In the genomic region with DNA sequence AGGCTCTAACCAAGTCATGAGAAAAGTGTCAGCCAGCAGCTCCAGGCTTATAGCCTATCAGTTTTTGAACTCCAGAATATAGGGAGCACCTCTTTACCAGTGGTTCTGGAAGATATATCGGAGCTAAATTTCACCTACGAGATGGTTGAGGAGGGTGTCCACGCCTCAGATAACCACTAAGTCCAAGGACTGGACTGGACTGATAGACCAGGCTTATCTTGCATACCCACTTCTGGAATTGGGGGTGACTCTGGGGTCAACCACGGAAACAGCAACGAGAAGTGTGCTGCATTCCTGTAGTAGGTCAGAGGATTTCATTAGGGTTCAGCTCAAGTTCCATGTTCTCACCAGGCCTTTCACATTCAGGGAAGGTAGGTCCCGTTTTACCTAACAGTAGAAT, we compare ENCODE assay signal across 1 cellular context.
TF ChIP-seq lines count a peak whose summit lies in the region.

No MANE protein-coding gene starts in this region.

TF ChIP-seq in GM23338, 12 proteins besides CTCF, POLR2A, EP300 and RAD21:
- TF ChIP-seq, protein P1, sequence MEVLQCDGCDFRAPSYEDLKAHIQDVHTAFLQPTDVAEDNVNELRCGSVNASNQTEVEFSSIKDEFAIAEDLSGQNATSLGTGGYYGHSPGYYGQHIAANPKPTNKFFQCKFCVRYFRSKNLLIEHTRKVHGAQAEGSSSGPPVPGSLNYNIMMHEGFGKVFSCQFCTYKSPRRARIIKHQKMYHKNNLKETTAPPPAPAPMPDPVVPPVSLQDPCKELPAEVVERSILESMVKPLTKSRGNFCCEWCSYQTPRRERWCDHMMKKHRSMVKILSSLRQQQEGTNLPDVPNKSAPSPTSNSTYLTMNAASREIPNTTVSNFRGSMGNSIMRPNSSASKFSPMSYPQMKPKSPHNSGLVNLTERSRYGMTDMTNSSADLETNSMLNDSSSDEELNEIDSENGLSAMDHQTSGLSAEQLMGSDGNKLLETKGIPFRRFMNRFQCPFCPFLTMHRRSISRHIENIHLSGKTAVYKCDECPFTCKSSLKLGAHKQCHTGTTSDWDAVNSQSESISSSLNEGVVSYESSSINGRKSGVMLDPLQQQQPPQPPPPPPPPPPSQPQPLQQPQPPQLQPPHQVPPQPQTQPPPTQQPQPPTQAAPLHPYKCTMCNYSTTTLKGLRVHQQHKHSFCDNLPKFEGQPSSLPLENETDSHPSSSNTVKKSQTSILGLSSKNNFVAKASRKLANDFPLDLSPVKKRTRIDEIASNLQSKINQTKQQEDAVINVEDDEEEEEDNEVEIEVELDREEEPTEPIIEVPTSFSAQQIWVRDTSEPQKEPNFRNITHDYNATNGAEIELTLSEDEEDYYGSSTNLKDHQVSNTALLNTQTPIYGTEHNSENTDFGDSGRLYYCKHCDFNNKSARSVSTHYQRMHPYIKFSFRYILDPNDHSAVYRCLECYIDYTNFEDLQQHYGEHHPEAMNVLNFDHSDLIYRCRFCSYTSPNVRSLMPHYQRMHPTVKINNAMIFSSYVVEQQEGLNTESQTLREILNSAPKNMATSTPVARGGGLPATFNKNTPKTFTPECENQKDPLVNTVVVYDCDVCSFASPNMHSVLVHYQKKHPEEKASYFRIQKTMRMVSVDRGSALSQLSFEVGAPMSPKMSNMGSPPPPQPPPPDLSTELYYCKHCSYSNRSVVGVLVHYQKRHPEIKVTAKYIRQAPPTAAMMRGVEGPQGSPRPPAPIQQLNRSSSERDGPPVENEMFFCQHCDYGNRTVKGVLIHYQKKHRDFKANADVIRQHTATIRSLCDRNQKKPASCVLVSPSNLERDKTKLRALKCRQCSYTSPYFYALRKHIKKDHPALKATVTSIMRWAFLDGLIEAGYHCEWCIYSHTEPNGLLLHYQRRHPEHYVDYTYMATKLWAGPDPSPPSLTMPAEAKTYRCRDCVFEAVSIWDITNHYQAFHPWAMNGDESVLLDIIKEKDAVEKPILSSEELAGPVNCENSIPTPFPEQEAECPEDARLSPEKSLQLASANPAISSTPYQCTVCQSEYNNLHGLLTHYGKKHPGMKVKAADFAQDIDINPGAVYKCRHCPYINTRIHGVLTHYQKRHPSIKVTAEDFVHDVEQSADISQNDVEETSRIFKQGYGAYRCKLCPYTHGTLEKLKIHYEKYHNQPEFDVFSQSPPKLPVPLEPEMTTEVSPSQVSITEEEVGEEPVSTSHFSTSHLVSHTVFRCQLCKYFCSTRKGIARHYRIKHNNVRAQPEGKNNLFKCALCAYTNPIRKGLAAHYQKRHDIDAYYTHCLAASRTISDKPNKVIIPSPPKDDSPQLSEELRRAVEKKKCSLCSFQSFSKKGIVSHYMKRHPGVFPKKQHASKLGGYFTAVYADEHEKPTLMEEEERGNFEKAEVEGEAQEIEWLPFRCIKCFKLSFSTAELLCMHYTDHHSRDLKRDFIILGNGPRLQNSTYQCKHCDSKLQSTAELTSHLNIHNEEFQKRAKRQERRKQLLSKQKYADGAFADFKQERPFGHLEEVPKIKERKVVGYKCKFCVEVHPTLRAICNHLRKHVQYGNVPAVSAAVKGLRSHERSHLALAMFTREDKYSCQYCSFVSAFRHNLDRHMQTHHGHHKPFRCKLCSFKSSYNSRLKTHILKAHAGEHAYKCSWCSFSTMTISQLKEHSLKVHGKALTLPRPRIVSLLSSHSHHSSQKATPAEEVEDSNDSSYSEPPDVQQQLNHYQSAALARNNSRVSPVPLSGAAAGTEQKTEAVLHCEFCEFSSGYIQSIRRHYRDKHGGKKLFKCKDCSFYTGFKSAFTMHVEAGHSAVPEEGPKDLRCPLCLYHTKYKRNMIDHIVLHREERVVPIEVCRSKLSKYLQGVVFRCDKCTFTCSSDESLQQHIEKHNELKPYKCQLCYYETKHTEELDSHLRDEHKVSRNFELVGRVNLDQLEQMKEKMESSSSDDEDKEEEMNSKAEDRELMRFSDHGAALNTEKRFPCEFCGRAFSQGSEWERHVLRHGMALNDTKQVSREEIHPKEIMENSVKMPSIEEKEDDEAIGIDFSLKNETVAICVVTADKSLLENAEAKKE (CRISPR knock-in tag; IDR thresholded peaks at IDR 0.05): no peak
- TF ChIP-seq EZH2phosphoT487 (IDR thresholded peaks at IDR 0.05; ENCODE audit: unreplicated experiment): no peak
- no peak for TF ChIP-seq ZNF331 (CRISPR knock-in tag; IDR thresholded peaks at IDR 0.05; ENCODE audit: low read depth)
- TF ChIP-seq POLR2AphosphoS5 (IDR thresholded peaks at IDR 0.05; ENCODE audit: low read depth): no peak
- TF ChIP-seq, protein P2, sequence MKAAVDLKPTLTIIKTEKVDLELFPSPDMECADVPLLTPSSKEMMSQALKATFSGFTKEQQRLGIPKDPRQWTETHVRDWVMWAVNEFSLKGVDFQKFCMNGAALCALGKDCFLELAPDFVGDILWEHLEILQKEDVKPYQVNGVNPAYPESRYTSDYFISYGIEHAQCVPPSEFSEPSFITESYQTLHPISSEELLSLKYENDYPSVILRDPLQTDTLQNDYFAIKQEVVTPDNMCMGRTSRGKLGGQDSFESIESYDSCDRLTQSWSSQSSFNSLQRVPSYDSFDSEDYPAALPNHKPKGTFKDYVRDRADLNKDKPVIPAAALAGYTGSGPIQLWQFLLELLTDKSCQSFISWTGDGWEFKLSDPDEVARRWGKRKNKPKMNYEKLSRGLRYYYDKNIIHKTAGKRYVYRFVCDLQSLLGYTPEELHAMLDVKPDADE (IDR thresholded peaks at IDR 0.05): no peak
- no peak for TF ChIP-seq CREB1 (CRISPR knock-in tag; IDR thresholded peaks at IDR 0.05; ENCODE audit: low read depth)
- no peak for TF ChIP-seq EZH2 (IDR thresholded peaks at IDR 0.05; ENCODE audit: low read depth, unreplicated experiment)
- no peak for TF ChIP-seq JUNB (IDR thresholded peaks at IDR 0.05; ENCODE audit: unreplicated experiment)
- TF ChIP-seq ZNF114 (CRISPR knock-in tag; IDR thresholded peaks at IDR 0.05): no peak
- TF ChIP-seq, protein P3, sequence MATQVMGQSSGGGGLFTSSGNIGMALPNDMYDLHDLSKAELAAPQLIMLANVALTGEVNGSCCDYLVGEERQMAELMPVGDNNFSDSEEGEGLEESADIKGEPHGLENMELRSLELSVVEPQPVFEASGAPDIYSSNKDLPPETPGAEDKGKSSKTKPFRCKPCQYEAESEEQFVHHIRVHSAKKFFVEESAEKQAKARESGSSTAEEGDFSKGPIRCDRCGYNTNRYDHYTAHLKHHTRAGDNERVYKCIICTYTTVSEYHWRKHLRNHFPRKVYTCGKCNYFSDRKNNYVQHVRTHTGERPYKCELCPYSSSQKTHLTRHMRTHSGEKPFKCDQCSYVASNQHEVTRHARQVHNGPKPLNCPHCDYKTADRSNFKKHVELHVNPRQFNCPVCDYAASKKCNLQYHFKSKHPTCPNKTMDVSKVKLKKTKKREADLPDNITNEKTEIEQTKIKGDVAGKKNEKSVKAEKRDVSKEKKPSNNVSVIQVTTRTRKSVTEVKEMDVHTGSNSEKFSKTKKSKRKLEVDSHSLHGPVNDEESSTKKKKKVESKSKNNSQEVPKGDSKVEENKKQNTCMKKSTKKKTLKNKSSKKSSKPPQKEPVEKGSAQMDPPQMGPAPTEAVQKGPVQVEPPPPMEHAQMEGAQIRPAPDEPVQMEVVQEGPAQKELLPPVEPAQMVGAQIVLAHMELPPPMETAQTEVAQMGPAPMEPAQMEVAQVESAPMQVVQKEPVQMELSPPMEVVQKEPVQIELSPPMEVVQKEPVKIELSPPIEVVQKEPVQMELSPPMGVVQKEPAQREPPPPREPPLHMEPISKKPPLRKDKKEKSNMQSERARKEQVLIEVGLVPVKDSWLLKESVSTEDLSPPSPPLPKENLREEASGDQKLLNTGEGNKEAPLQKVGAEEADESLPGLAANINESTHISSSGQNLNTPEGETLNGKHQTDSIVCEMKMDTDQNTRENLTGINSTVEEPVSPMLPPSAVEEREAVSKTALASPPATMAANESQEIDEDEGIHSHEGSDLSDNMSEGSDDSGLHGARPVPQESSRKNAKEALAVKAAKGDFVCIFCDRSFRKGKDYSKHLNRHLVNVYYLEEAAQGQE (IDR thresholded peaks at IDR 0.05; ENCODE audit: unreplicated experiment): no peak
- TF ChIP-seq NANOG (IDR thresholded peaks at IDR 0.05; ENCODE audit: borderline replicate concordance): no peak
- no peak for TF ChIP-seq STAT1 (IDR thresholded peaks at IDR 0.05; ENCODE audit: unreplicated experiment)
